In genomic region chr14:35931346-35931745, GRCh38 we compare ENCODE assay signal across 30 cellular contexts.
"Had no signal": no experiment of that assay in that cellular context is flagged by ENCODE, and none has a peak within 500 bp of the region (broad histone marks: within the 10 kb centered on the region; RNA-seq: fewer than 3 reads in every experiment).

No MANE protein-coding gene starts in this region.

- H3K9me3 ChIP-seq: SJCRH30 had no signal

- H3K4me1 ChIP-seq: SJCRH30 had no signal

- ATAC-seq: Panc1, Right ventricle myocardium inferior, SK-N-SH treated with all-trans-retinoic acid at 6 μM for 48 hours, T-cell had no signal

- DNase-seq: Karpas-422, MM.1S, MV-4-11, NCI-H1092, NCI-H1105, NCI-H1417 treated with DMSO at 0.1 percent for 48 hours, NCI-H1436 treated with DMSO at 0.1 percent for 48 hours, NCI-H1694 treated with DMSO at 0.1 percent for 48 hours, NCI-H187 treated with DMSO at 0.1 percent for 48 hours, NCI-H2029, NCI-H2081, NCI-H2171 treated with DMSO at 0.1 percent for 48 hours, NCI-H2227 treated with DMSO at 0.1 percent for 48 hours, NCI-H345, NCI-H446, NCI-H510A treated with DMSO at 0.1 percent for 48 hours, NCI-H524 treated with DMSO at 0.1 percent for 48 hours, NCI-H526 treated with DMSO at 0.1 percent for 48 hours, NCI-H774, PC-9, SHP77, SIG-M5, SJCRH30, T-cell had no signal

- H3K4me2 ChIP-seq: PC-9 had no signal

- H3K27me3 ChIP-seq: SJCRH30 had no signal

- H3K4me3 ChIP-seq: PC-9, SJCRH30, SK-N-MC had no signal

- H3K36me3 ChIP-seq: SJCRH30 had no signal

- H2AFZ ChIP-seq: PC-9 had no signal

- H3K36me3 Mint-ChIP-seq: T-cell had no signal

- FAIRE-seq: RCC 7860 had no signal

- H3K27ac ChIP-seq: PC-9, RWPE1, SJCRH30, SK-N-MC had no signal

- H3K27me3 Mint-ChIP-seq: T-cell had no signal
